ENCODE assay signal across 9 cellular contexts in the genomic region with DNA sequence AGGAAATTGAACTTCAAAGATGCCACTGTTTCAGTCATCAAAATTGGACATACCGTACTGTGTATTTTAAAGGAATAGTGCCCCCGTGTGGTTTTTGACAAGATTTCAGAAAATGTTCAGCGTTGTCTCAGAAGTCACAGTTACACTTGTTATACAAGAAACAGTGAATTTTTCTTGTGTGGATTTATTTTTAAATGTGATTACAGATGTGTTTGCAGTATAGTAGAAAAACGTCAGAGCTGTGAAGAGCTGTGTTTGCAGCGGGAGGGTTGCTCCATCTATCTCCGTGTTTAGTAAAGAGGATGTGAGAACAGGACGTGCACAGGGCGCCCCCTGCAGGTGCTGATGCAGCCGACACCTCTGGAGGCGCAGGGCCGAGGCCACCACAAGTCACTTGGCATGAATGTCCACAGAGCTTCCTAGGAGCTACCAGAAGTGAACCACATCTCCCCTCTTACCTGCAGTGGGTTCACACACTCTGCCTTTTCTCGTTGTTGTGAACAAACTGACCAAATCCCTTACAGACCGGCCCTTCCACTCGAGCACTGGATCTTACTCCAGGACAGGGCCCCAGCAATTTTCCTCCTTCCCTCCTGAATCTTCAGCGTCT.
DNase-seq lines count a peak whose midpoint lies in the region; ATAC-seq and TF ChIP-seq lines count a peak whose summit lies in the region.
"Had no signal": no experiment of that assay in that cellular context is flagged by ENCODE, and none has a peak within 500 bp of the region (broad histone marks: within the 10 kb centered on the region; RNA-seq: fewer than 3 reads in every experiment).

No MANE protein-coding gene starts in this region.

- TF ChIP-seq CTCF in lower lobe of right lung (IDR thresholded peaks at IDR 0.05), result peak; percentile 94

- peak; percentile 47 to 84 (median 76) for DNase-seq in CD4-positive, CD25-positive, alpha-beta regulatory T cell
- DNase-seq in NCI-H526 (lab: John Stamatoyannopoulos, UW) (peak; percentile 81 to 93), dermis microvascular lymphatic vessel endothelial cell (ENCODE audit: low read depth in 2 of 2) (peak; percentile 45 to 75), lower lobe of right lung (peak; percentile 90)
- peak; percentile 75 for DNase-seq in activated CD4-positive, alpha-beta T cell treated with anti-CD3 and anti-CD28 coated beads, Interleukin-2, amount 50 U/mL, for 1 hour
- peak; percentile 64 to 72 (median 70) for DNase-seq in stimulated activated CD4-positive, alpha-beta T cell treated with anti-CD3 and anti-CD28 coated beads, TNF-alpha, amount 100 ng/mL, for 48 hours (ENCODE audit: low read depth in 3 of 3)

- H3K4me1 Mint-ChIP-seq in CD4-positive, CD25-positive, alpha-beta regulatory T cell, result peaks cover 0 to 7% (median 4%) of the 10 kb centered on the region in 4 donors

- H3K36me3 Mint-ChIP-seq in CD4-positive, CD25-positive, alpha-beta regulatory T cell, result no peaks in the 10 kb centered on the region

- peak overlapping the region in 3 of 4 donors; percentile 61 to 85 (median 84) for H3K4me3 Mint-ChIP-seq in CD4-positive, CD25-positive, alpha-beta regulatory T cell

- no peak overlapping the region for H3K27ac ChIP-seq in CD4-positive, CD25-positive, alpha-beta regulatory T cell (ENCODE audit: insufficient read depth, low read length, poor library complexity, severe bottlenecking)
- no peak overlapping the region for H3K27ac ChIP-seq in lower lobe of right lung
- H3K27ac ChIP-seq: epithelial cell of prostate had no signal

- no peaks in the 10 kb centered on the region for H3K9me3 ChIP-seq in CD4-positive, CD25-positive, alpha-beta regulatory T cell (ENCODE audit: control insufficient read depth in 2 of 2, low read length in 2 of 2)
- H3K9me3 ChIP-seq in lower lobe of right lung, result no peaks in the 10 kb centered on the region

- peak overlapping the region in 1 of 3 donors; percentile 64 for H3K27ac Mint-ChIP-seq in CD4-positive, CD25-positive, alpha-beta regulatory T cell

- H3K36me3 ChIP-seq in CD4-positive, CD25-positive, alpha-beta regulatory T cell (ENCODE audit: control insufficient read depth, insufficient read depth, low read length), result no peaks in the 10 kb centered on the region
- no peaks in the 10 kb centered on the region for H3K36me3 ChIP-seq in lower lobe of right lung

- H3K4me3 ChIP-seq in CD4-positive, CD25-positive, alpha-beta regulatory T cell (ENCODE audit: low read depth, low read length), result peak overlapping the region; percentile 76
- H3K4me3 ChIP-seq in lower lobe of right lung, result peak overlapping the region; percentile 35

- H3K27me3 ChIP-seq in CD4-positive, CD25-positive, alpha-beta regulatory T cell (ENCODE audit: control insufficient read depth, insufficient read depth, low read length), result peaks cover 2% of the 10 kb centered on the region
- H3K27me3 ChIP-seq in lower lobe of right lung (ENCODE audit: low read depth), result no peaks in the 10 kb centered on the region

- H3K9me3 Mint-ChIP-seq in CD4-positive, CD25-positive, alpha-beta regulatory T cell, result peaks cover 0 to 3% (median 0%) of the 10 kb centered on the region in 7 donors

- intact Hi-C loops in lower lobe of right lung (cut with DNase I), result no loop called here

- ATAC-seq in CD4-positive, CD25-positive, alpha-beta regulatory T cell (ENCODE audit: low read depth in 2 of 2), result peak; percentile 88 to 90
- ATAC-seq in GM19395 (IDR thresholded peaks at IDR 0.05; ENCODE audit: unreplicated experiment) (peak; percentile 91), HG03469 (IDR thresholded peaks at IDR 0.05; ENCODE audit: unreplicated experiment) (peak; percentile 71), lower lobe of right lung (peak; percentile 96 to 97)

- H3K27me3 Mint-ChIP-seq in CD4-positive, CD25-positive, alpha-beta regulatory T cell, result peaks cover 39% of the 10 kb centered on the region

- H3K4me1 ChIP-seq in CD4-positive, CD25-positive, alpha-beta regulatory T cell (ENCODE audit: control insufficient read depth, insufficient read depth, low read length, poor library complexity, severe bottlenecking), result no peaks in the 10 kb centered on the region
- no peaks in the 10 kb centered on the region for H3K4me1 ChIP-seq in lower lobe of right lung
